Comparison of ENCODE assay signal across 31 cellular contexts in the genomic region with DNA sequence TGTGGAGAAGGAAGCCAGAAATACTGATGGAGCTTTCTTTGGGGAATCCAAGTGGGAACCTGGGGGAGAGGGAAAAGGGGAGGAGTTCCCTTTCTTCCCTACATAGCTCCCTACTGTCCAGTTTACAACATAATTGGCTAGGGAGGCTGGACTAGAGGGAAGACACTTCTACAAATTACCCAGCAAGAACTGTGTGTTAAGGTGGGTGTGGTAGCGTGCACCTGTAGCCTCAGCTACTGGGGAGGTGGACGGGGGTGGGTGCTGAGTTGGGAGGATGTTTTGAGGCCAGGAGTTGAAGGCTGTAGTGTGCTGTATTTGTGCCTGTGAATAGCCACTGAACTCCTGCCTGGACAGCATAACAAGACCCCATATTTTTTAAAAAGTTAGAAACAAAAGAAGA.
"Had no signal": no experiment of that assay in that cellular context is flagged by ENCODE, and none has a peak within 500 bp of the region (broad histone marks: within the 10 kb centered on the region; RNA-seq: fewer than 3 reads in every experiment).

No MANE protein-coding gene starts in this region.

- H3K36me3 ChIP-seq: adrenal gland, brain microvascular endothelial cell, breast epithelium had no signal

- H3K4me1 ChIP-seq: adrenal gland, breast epithelium had no signal

- H3K27ac ChIP-seq: adrenal gland, body of pancreas, brain microvascular endothelial cell, breast epithelium, VCaP had no signal

- H3K9me3 ChIP-seq: adrenal gland, body of pancreas, breast epithelium had no signal

- H3K4me3 ChIP-seq: adrenal gland, body of pancreas, breast epithelium had no signal

- H3K27me3 ChIP-seq: adrenal gland, body of pancreas, brain microvascular endothelial cell, breast epithelium had no signal

- ATAC-seq: activated CD8-positive, alpha-beta T cell treated with anti-CD3 and anti-CD28 coated beads for 36 hours; activated naive CD4-positive, alpha-beta T cell treated with anti-CD3 and anti-CD28 coated beads, Interleukin-2, amount 50 U/mL, for 72 hours; activated T-cell treated with anti-CD3 and anti-CD28 coated beads, Interleukin-2, amount 50 U/mL, for 4 hours; activated T-cell treated with anti-CD3 and anti-CD28 coated beads, Interleukin-2, amount 50 U/mL, for 72 hours; activated T-helper 17 cell treated with anti-CD3 and anti-CD28 coated beads, Interleukin-2, amount 50 U/mL, for 72 hours; body of pancreas had no signal

- DNase-seq: activated B cell treated with CpG ODN at 0.5 μM for 24 hours; activated CD4-positive, alpha-beta memory T cell treated with anti-CD3 and anti-CD28 coated beads for 36 hours; activated CD4-positive, alpha-beta T cell treated with anti-CD3 and anti-CD28 coated beads for 4 hours; activated CD4-positive, alpha-beta T cell treated with anti-CD3 and anti-CD28 coated beads, Interleukin-2, amount 10 ng/mL, durations not matched to agents 24 days and 14 days; activated CD4-positive, alpha-beta T cell treated with anti-CD3 and anti-CD28 coated beads, Interleukin-2, amount 50 U/mL, for 1 hour; activated CD4-positive, alpha-beta T cell treated with anti-CD3 and anti-CD28 coated beads, Interleukin-2, amount 50 U/mL, for 4 hours; activated CD4-positive, CD25-positive, alpha-beta regulatory T cell treated with anti-CD3 and anti-CD28 coated beads, Interleukin-2, amount 50 U/mL, for 72 hours; activated CD8-positive, alpha-beta memory T cell treated with anti-CD3 and anti-CD28 coated beads, Interleukin-2, amount 50 U/mL, for 4 hours; activated CD8-positive, alpha-beta T cell treated with anti-CD3 and anti-CD28 coated beads for 36 hours; activated effector memory CD4-positive, alpha-beta T cell treated with anti-CD3 and anti-CD28 coated beads, Interleukin-2, amount 50 U/mL, for 16 hours; activated gamma-delta T cell treated with Interleukin-2 at 50 U/mL for 16 hours; activated naive CD4-positive, alpha-beta T cell; activated naive CD4-positive, alpha-beta T cell treated with anti-CD3 and anti-CD28 coated beads for 36 hours; activated naive CD4-positive, alpha-beta T cell treated with anti-CD3 and anti-CD28 coated beads, Interleukin-2, amount 50 U/mL, for 16 hours; activated naive CD8-positive, alpha-beta T cell treated with anti-CD3 and anti-CD28 coated beads for 36 hours; activated T-cell treated with anti-CD3 and anti-CD28 coated beads for 4 hours; activated T-cell treated with anti-CD3 and anti-CD28 coated beads, Interleukin-2, amount 50 U/mL, for 1 hour; activated T-cell treated with anti-CD3 and anti-CD28 coated beads, Interleukin-2, amount 50 U/mL, for 4 hours; activated T-cell treated with anti-CD3 and anti-CD28 coated beads, Interleukin-2, amount 50 U/mL, for 72 hours; adrenal gland; amniotic stem cell; aorta; body of pancreas; brain microvascular endothelial cell; central memory CD4-positive, alpha-beta T cell; T-helper 2 cell; T-helper 9 cell had no signal
